In the genomic region with DNA sequence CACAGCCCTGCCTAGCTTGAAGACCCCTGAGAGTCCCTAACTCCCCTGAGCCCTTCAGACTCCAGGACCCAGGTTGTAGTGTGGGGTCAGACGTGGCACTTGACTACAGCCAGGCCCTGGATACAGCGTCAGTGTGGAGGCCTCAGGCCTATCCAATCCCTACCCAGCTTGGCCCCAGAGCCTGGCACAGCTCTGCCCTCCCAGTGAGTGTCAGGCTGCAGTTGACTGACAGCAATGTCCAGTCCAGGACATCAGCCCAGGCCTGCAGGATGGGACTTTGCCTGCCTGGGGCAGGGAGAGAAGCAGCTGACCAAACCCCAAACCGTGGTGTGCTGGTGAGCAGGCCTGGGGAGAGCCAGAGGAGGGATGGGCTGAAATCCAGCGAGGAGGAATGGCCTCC, we compare ENCODE assay signal across 8 cellular contexts. TPM values are rescaled to one million over a fixed set of nuclear protein-coding genes. Genes with fewer than 3 reads are reported as not detected.
DNase-seq lines count a peak whose midpoint lies in the region; ATAC-seq and TF ChIP-seq lines count a peak whose summit lies in the region.

No MANE protein-coding gene starts in this region.

- intact Hi-C loops in heart right ventricle (cut with DNase I), result loop anchor here in 5 of 10 donors (2.0 to 10.0 kb wide), 5 partner anchors 19 to 131 kb away; no protein-coding TSS in a partner anchor

- CTCF ChIA-PET in activated CD4-positive, alpha-beta memory T cell treated with anti-CD3 and anti-CD28 coated beads, Interleukin-2, amount 10 ng/mL, durations not matched to agents 7 days and 5 days (lab: Charles Lee), result interaction anchor here (1.2 kb wide), 1 partner anchor 12 kb away, joined by 4 read pairs; no protein-coding TSS in a partner anchor

- H4K20me1 ChIP-seq in H9 (ENCODE audit: control insufficient read depth, insufficient read depth, insufficient read length), result no peaks in the 10 kb centered on the region

- H3K79me1 ChIP-seq in H9 (ENCODE audit: insufficient read depth, low read depth, low read length, poor library complexity, severe bottlenecking), result peaks cover 4% of the 10 kb centered on the region

- no peak overlapping the region for H2BK120ac ChIP-seq in H9 (ENCODE audit: low read depth, low read length, poor library complexity, severe bottlenecking)

- H3K36me3 ChIP-seq in heart right ventricle, result peaks cover 0 to 29% (median 0%) of the 10 kb centered on the region in 9 donors

- H3K4me1 ChIP-seq in H9 (ENCODE audit: insufficient read depth, low read length) (no peaks in the 10 kb centered on the region; the same call in 1 of the 2 replicates), heart right ventricle (peaks cover 54 to 100% (median 100%) of the 10 kb centered on the region in 9 donors)

- ATAC-seq in heart right ventricle, result peak; percentile 48 to 87 (median 74)

- no peak overlapping the region for H3K4ac ChIP-seq in H9 (ENCODE audit: low read depth, low read length)

- H3K9me3 Mint-ChIP-seq in H9, result no peaks in the 10 kb centered on the region
- H3K9me3 Mint-ChIP-seq in activated CD4-positive, alpha-beta memory T cell treated with anti-CD3 and anti-CD28 coated beads, Interleukin-2, amount 10 ng/mL, durations not matched to agents 7 days and 5 days, result peaks cover 5% of the 10 kb centered on the region

- H2BK15ac ChIP-seq in H9 (ENCODE audit: low read depth, low read length), result no peak overlapping the region

- WGBS in H9 (ENCODE audit: extremely low coverage, insufficient read length, low lambda C conversion rate), result no CpG with 5 or more reads among the region's 4 CpGs
- WGBS in heart right ventricle, 2 donors, result 11 to 22% methylated on average over 4 of the region's 4 CpGs

- no peak overlapping the region for H4K5ac ChIP-seq in H9 (ENCODE audit: insufficient read length, low read depth, low read length)

- no peak overlapping the region for H2BK20ac ChIP-seq in H9 (ENCODE audit: low read depth, low read length, poor library complexity, severe bottlenecking)

- H3K79me2 ChIP-seq in H9 (ENCODE audit: insufficient read depth, low read length), result peaks cover 3% of the 10 kb centered on the region; the same call in 1 of the 2 replicates

- H2BK5ac ChIP-seq in H9 (ENCODE audit: insufficient read length, low read length), result no peak overlapping the region

- H3K23me2 ChIP-seq in H9 (ENCODE audit: insufficient read length, low read depth, low read length, poor library complexity, severe bottlenecking), result no peaks in the 10 kb centered on the region

- POLR2A ChIA-PET in activated CD4-positive, alpha-beta memory T cell treated with anti-CD3 and anti-CD28 coated beads, Interleukin-2, amount 10 ng/mL, durations not matched to agents 7 days and 5 days (lab: Charles Lee), result interaction anchor here (1.1 to 21.7 kb wide), 8 partner anchors 6 to 120 kb away, joined by 3 to 374 read pairs (median 6); partner anchors contain the start of gene KLF13

- H3K27ac ChIP-seq in H9 (ENCODE audit: insufficient read length, low read depth, low read length), result no peak overlapping the region
- H3K27ac ChIP-seq in heart right ventricle, result peak overlapping the region; percentile 83 to 98 (median 94)
- H3K27ac ChIP-seq in skin epidermis, result peak overlapping the region in 20 of 21 experiments; percentile 58 to 93 (median 75)

- H3K4me1 Mint-ChIP-seq in H9, result peaks cover 35 to 45% of the 10 kb centered on the region in 2 experiments
- H3K4me1 Mint-ChIP-seq in activated CD4-positive, alpha-beta memory T cell treated with anti-CD3 and anti-CD28 coated beads, Interleukin-2, amount 10 ng/mL, durations not matched to agents 7 days and 5 days, result peaks cover 98% of the 10 kb centered on the region

- H3K27me3 Mint-ChIP-seq in H9 (ENCODE audit: low read depth), result no peaks in the 10 kb centered on the region; the same call in 1 of the 2 replicates
- no peaks in the 10 kb centered on the region for H3K27me3 Mint-ChIP-seq in activated CD4-positive, alpha-beta memory T cell treated with anti-CD3 and anti-CD28 coated beads, Interleukin-2, amount 10 ng/mL, durations not matched to agents 7 days and 5 days

- H3K56ac ChIP-seq in H9 (ENCODE audit: insufficient read length, low read depth, low read length), result no peak overlapping the region

- no peak overlapping the region for H2BK12ac ChIP-seq in H9 (ENCODE audit: insufficient read length, low read depth, low read length)

- H3K9me3 ChIP-seq in H9 (ENCODE audit: control insufficient read depth, low read depth, low read length), result no peaks in the 10 kb centered on the region
- no peaks in the 10 kb centered on the region for H3K9me3 ChIP-seq in heart right ventricle

- no peak overlapping the region for H3K18ac ChIP-seq in H9 (ENCODE audit: insufficient read length, low read depth, low read length)

- H3K4me3 Mint-ChIP-seq in H9, result no peak overlapping the region
- H3K4me3 Mint-ChIP-seq in activated CD4-positive, alpha-beta memory T cell treated with anti-CD3 and anti-CD28 coated beads, Interleukin-2, amount 10 ng/mL, durations not matched to agents 7 days and 5 days, result no peak overlapping the region

- no peak overlapping the region for H2AFZ ChIP-seq in H9 (ENCODE audit: low read length)

- TF ChIP-seq CTCF in H9 (conservative IDR thresholded peaks at IDR 0.05) (no peak), heart right ventricle (IDR thresholded peaks at IDR 0.05) (no peak)

- no peak overlapping the region for H3K27ac Mint-ChIP-seq in H9
- peak overlapping the region; percentile 93 for H3K27ac Mint-ChIP-seq in activated CD4-positive, alpha-beta memory T cell treated with anti-CD3 and anti-CD28 coated beads, Interleukin-2, amount 10 ng/mL, durations not matched to agents 7 days and 5 days

- H3K9ac ChIP-seq in H9 (ENCODE audit: extremely low read depth, insufficient read length, low read length), result no peak overlapping the region

- H3T11ph ChIP-seq in H9 (ENCODE audit: low read length), result no peak overlapping the region

- H4K8ac ChIP-seq in H9 (replicated peaks; ENCODE audit: insufficient read length, low read depth, low read length), result no peak overlapping the region

- H4K91ac ChIP-seq in H9 (ENCODE audit: insufficient read length, low read depth, low read length), result no peak overlapping the region

- DNase-seq in H9 (no peak), heart right ventricle (peak; percentile 70 to 73), DMS114 treated with DMSO at 0.1 percent for 48 hours (lab: John Stamatoyannopoulos, UW; ENCODE audit: unreplicated experiment) (no peak), middle frontal gyrus (ENCODE audit: extremely low spot score, low spot score) (no peak), SIG-M5 (lab: John Stamatoyannopoulos, UW) (no peak), kidney glomerular epithelial cell (lab: John Stamatoyannopoulos, UW) (no peak)
- no peak for DNase-seq in activated CD4-positive, alpha-beta memory T cell treated with anti-CD3 and anti-CD28 coated beads, Interleukin-2, amount 10 ng/mL, durations not matched to agents 7 days and 5 days

- no peak overlapping the region for H3K4me2 ChIP-seq in H9 (ENCODE audit: insufficient read depth, insufficient read length, low read length)

- H3K27me3 ChIP-seq in H9 (ENCODE audit: insufficient read depth, low read length) (no peaks in the 10 kb centered on the region; the same call in 1 of the 2 replicates), heart right ventricle (no peaks in the 10 kb centered on the region)

- H2AK5ac ChIP-seq in H9 (ENCODE audit: insufficient read length, low read length), result no peak overlapping the region

- H3K4me3 ChIP-seq in heart right ventricle (peak overlapping the region in 8 of 10 donors; percentile 6 to 41 (median 36)), skin epidermis (no peak overlapping the region)

- H3K23ac ChIP-seq in H9 (ENCODE audit: insufficient read length, low read depth, low read length), result no peak overlapping the region

- peaks cover 0 to 12% (median 2%) of the 10 kb centered on the region in 3 experiments; a peak in 4 of 7 replicates for H3K36me3 Mint-ChIP-seq in H9 (ENCODE audit: insufficient read depth in 1 of 3, low read depth in 3 of 3)
- H3K36me3 Mint-ChIP-seq in activated CD4-positive, alpha-beta memory T cell treated with anti-CD3 and anti-CD28 coated beads, Interleukin-2, amount 10 ng/mL, durations not matched to agents 7 days and 5 days (ENCODE audit: low read depth), result peaks cover 76% of the 10 kb centered on the region

- H3K14ac ChIP-seq in H9 (ENCODE audit: insufficient read depth, low read length), result peak overlapping the region; percentile 14; the same call in 1 of the 2 replicates

RNA-seq across cellular contexts. Expression of gene KLF13, which starts 27.3 kb away (rescaled TPM):
- total RNA-seq in H9 (2021), result 30.6 and 33.4 TPM in 2 replicates
- total RNA-seq in activated CD4-positive, alpha-beta memory T cell treated with anti-CD3 and anti-CD28 coated beads, Interleukin-2, amount 10 ng/mL, durations not matched to agents 7 days and 5 days, result 100 to 1,000 TPM; 199 TPM
- total RNA-seq in heart right ventricle, result 100 to 1,000 TPM in 1 of 10 donors, 10 to 100 TPM in 9; 28.4 to 101 (median 49.4) TPM
- polyA plus RNA-seq in heart right ventricle, result 10 to 100 TPM; 32.9 to 44.0 TPM

Comparison
In these comparisons a context has a peak if more than half of its experiments do, and no peak if none do; other contexts are left out.
1. DNase-seq: peak in heart right ventricle (2 of 2); none in H9 (single experiment), activated CD4-positive, alpha-beta memory T cell treated with anti-CD3 and anti-CD28 coated beads, Interleukin-2, amount 10 ng/mL, durations not matched to agents 7 days and 5 days (single experiment), DMS114 treated with DMSO at 0.1 percent for 48 hours (single experiment), middle frontal gyrus (single experiment), SIG-M5 (single experiment) and kidney glomerular epithelial cell (single experiment).
2. H3K4me3 ChIP-seq: peak in heart right ventricle (8 of 10); none in skin epidermis (0 of 7).